In the genomic region with DNA sequence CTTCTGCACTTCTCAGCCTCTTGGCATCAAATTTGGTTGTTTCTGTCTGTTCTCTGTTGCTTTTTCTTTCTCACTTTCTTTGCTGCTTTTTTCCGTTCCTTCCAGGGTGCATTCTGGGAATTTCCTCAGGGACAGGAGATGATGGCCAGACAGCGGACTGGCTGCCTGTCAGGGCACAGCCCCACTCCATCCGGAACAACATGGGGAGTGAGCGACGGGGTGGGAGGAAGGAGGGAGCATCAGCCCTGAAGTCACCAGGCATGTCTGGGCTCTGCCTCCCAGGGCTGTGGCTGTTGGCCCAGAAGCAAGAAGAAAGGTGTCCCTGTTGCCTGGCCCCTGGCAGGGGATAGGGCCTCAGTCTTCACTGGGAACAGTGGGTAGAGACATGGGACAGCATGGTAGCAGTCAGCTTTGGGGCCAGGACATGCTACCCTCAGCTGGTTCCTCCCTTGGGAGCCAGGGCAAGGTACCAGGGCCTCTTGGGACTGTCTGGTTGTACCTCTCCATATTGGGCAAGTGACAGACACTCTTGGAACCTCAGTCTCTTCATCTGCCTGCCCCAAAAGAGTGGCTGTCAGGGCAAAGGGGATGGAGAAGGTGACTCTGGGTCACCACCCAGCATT, we compare ENCODE assay signal across 13 cellular contexts. TPM values are rescaled to one million over a fixed set of nuclear protein-coding genes. Genes with fewer than 3 reads are reported as not detected.
A peak's percentile ranks its signal among the peaks of the same experiment; 100 is the strongest.
DNase-seq lines count a peak whose midpoint lies in the region; ATAC-seq, FAIRE-seq and TF ChIP-seq lines count a peak whose summit lies in the region.
"Had no signal": no experiment of that assay in that cellular context is flagged by ENCODE, and none has a peak within 500 bp of the region (broad histone marks: within the 10 kb centered on the region; RNA-seq: fewer than 3 reads in every experiment).

No MANE protein-coding gene starts in this region.

- H3K9me3 ChIP-seq in WERI-Rb-1 (ENCODE audit: severe bottlenecking) (no peaks in the 10 kb centered on the region), gastrocnemius medialis (no peaks in the 10 kb centered on the region)

- intact Hi-C loops in gastrocnemius medialis (cut with DNase I; ENCODE audit: low total_unique reads) = loop anchor here (1.0 to 5.0 kb wide), 3 partner anchors 32 to 138 kb away; no protein-coding TSS in a partner anchor
- intact Hi-C loops in Calu3 (cut with micrococcal nuclease; ENCODE audit: unreplicated experiment) = loop anchor here (2.0 kb wide), 1 partner anchor 142 kb away; no protein-coding TSS in a partner anchor
- intact Hi-C loops in head of caudate nucleus (cut with DNase I) = loop anchor here (5.0 kb wide), 1 partner anchor 136 kb away; no protein-coding TSS in a partner anchor

- DNase-seq in GM12891 (ENCODE audit: insufficient read length, low spot score) (no peak), WERI-Rb-1 (no peak), foreskin keratinocyte (peak; percentile 42 to 60), gastrocnemius medialis (no peak), Calu3 (no peak), head of caudate nucleus (no peak)
- DNase-seq: GOT3 had no signal

- H3K27ac Mint-ChIP-seq in Calu3 (ENCODE audit: unreplicated experiment) = no peak overlapping the region

- TF ChIP-seq CTCF in WERI-Rb-1 (IDR thresholded peaks at IDR 0.05; ENCODE audit: low read depth, low read length) = no peak
- no peak for TF ChIP-seq CTCF in foreskin keratinocyte (conservative IDR thresholded peaks at IDR 0.05)
- TF ChIP-seq CTCF in gastrocnemius medialis (IDR thresholded peaks at IDR 0.05 in 4 of 5, conservative IDR thresholded peaks at IDR 0.05 in 1 of 5) = peak in 1 of 5 experiments; percentile 8
- TF ChIP-seq CTCF in Calu3 (IDR thresholded peaks at IDR 0.05; ENCODE audit: unreplicated experiment) = no peak

- H3K4me1 Mint-ChIP-seq in Calu3 (ENCODE audit: low read depth, unreplicated experiment) = peaks cover 12% of the 10 kb centered on the region

- H3K36me3 Mint-ChIP-seq in Calu3 (ENCODE audit: insufficient read depth, unreplicated experiment) = peaks cover 3% of the 10 kb centered on the region
- H3K36me3 Mint-ChIP-seq: activated naive CD4-positive, alpha-beta T cell treated with anti-CD3 and anti-CD28 coated beads, Interleukin-2, amount 50 U/mL, for 24 hours had no signal

- in situ Hi-C loops in gastrocnemius medialis (cut with MboI; ENCODE audit: low sequenced_read_pairs in 4 of 4) = loop anchor here in 2 of 4 donors (25.0 kb wide), 1 partner anchor 141 kb away; no protein-coding TSS in a partner anchor

- H3K4me3 ChIP-seq in WERI-Rb-1 (ENCODE audit: low read depth, low read length) (no peak overlapping the region), gastrocnemius medialis (no peak overlapping the region)

- no TSS peak for BruUV-seq in Calu3 (replicated peaks; lab: Mats Ljungman, UMichigan)

- H3K4me1 ChIP-seq in foreskin keratinocyte (peaks cover 13% of the 10 kb centered on the region), gastrocnemius medialis (peaks cover 18 to 24% of the 10 kb centered on the region in 2 donors)

- H3K4me3 Mint-ChIP-seq in Calu3 (ENCODE audit: low read depth, unreplicated experiment) = no peak overlapping the region

- no peaks in the 10 kb centered on the region for H3K9me3 Mint-ChIP-seq in Calu3 (ENCODE audit: low read depth, unreplicated experiment)
- H3K9me3 Mint-ChIP-seq: activated naive CD4-positive, alpha-beta T cell treated with anti-CD3 and anti-CD28 coated beads, Interleukin-2, amount 50 U/mL, for 24 hours had no signal

- H3K27ac ChIP-seq in WERI-Rb-1 (peak overlapping the region; percentile 26; the same call in 1 of the 2 replicates), foreskin keratinocyte (no peak overlapping the region), gastrocnemius medialis (peak overlapping the region in 3 of 4 donors; percentile 8 to 38 (median 37))

- H3K27me3 Mint-ChIP-seq in Calu3 (ENCODE audit: unreplicated experiment) = no peaks in the 10 kb centered on the region
- H3K27me3 Mint-ChIP-seq: activated naive CD4-positive, alpha-beta T cell treated with anti-CD3 and anti-CD28 coated beads, Interleukin-2, amount 50 U/mL, for 24 hours had no signal

- H3K27me3 ChIP-seq in WERI-Rb-1 (ENCODE audit: insufficient read depth, low read depth, severe bottlenecking) = no peaks in the 10 kb centered on the region
- H3K27me3 ChIP-seq in foreskin keratinocyte = no peaks in the 10 kb centered on the region
- H3K27me3 ChIP-seq in gastrocnemius medialis = no peaks in the 10 kb centered on the region

- H3K36me3 ChIP-seq in WERI-Rb-1 (peaks cover 53% of the 10 kb centered on the region), gastrocnemius medialis (no peaks in the 10 kb centered on the region)

- TF ChIP-seq POLR2A in GM12891 (IDR thresholded peaks at IDR 0.05; ENCODE audit: low read depth, low read length) (no peak), gastrocnemius medialis (IDR thresholded peaks at IDR 0.05) (no peak)

- CTCF ChIA-PET in Calu3 (lab: Charles Lee) = interaction anchor here (0.6 to 2.3 kb wide), 5 partner anchors 24 to 142 kb away, joined by 3 to 12 read pairs (median 8); a partner anchor contains a TSS

- FAIRE-seq in GM12891 (lab: Jason Lieb, UNC) = peak; percentile 54
- FAIRE-seq: endometrium, TTC549 had no signal

- ATAC-seq in foreskin keratinocyte (peak; percentile 35), gastrocnemius medialis (peak in 1 of 2 donors; percentile 16), GM21825 (IDR thresholded peaks at IDR 0.05; ENCODE audit: unreplicated experiment) (no peak), HG02571 (IDR thresholded peaks at IDR 0.05; ENCODE audit: unreplicated experiment) (no peak)

TF ChIP-seq in GM12891, 5 proteins besides CTCF, POLR2A, EP300 and RAD21:
- TF ChIP-seq PAX5 (IDR thresholded peaks at IDR 0.05; ENCODE audit: insufficient read depth, low read length, severe bottlenecking) = no peak
- TF ChIP-seq SPI1 (IDR thresholded peaks at IDR 0.05; ENCODE audit: low read depth, low read length) = no peak
- TF ChIP-seq POU2F2 (IDR thresholded peaks at IDR 0.05; ENCODE audit: low read depth, low read length) = no peak

RNA-seq across cellular contexts. Expression of a gene that starts 8.6 kb away (rescaled TPM):
- 3.9 TPM for polyA plus RNA-seq in GM12891 (2012; ENCODE audit: low read depth, missing spikeins)
- total RNA-seq in foreskin keratinocyte (28.8 and 31.5 TPM in 2 replicates), gastrocnemius medialis (1 to 10 TPM; 2.2 to 7.8 (median 3.8) TPM), Calu3 (2022) (1.2 and 2.1 TPM in 2 replicates)
- 29.1 and 31.7 TPM in 2 replicates for polyA plus RNA-seq in foreskin keratinocyte

RNA-seq across cellular contexts. Expression of a gene that starts 23.7 kb away (rescaled TPM):
- polyA plus RNA-seq in GM12891 (2012; ENCODE audit: low read depth, missing spikeins) = 1.0 TPM
- total RNA-seq in foreskin keratinocyte (2.8 and 3.1 TPM in 2 replicates), gastrocnemius medialis (10 to 100 TPM; 11.7 to 34.4 (median 18.7) TPM), Calu3 (2022) (16.4 and 18.5 TPM in 2 replicates)
- polyA plus RNA-seq in foreskin keratinocyte = 1.5 and 2.1 TPM in 2 replicates
- total RNA-seq: M059J had no signal

RNA-seq across cellular contexts. Expression of a gene that starts 56.0 kb away (rescaled TPM):
- polyA plus RNA-seq in GM12891 (2012; ENCODE audit: low read depth, missing spikeins) = 49.2 TPM
- 57.8 and 65.5 TPM in 2 replicates for total RNA-seq in foreskin keratinocyte
- polyA plus RNA-seq in foreskin keratinocyte = 76.5 and 80.1 TPM in 2 replicates
- 10 to 100 TPM; 42.7 to 79.0 (median 69.9) TPM for total RNA-seq in gastrocnemius medialis
- total RNA-seq in Calu3 (2022) = 41.2 and 42.9 TPM in 2 replicates

Comparison
In these comparisons a context has a peak if more than half of its experiments do, and no peak if none do; other contexts are left out.
1. DNase-seq: peak in foreskin keratinocyte (2 of 2); none in GM12891 (single experiment), WERI-Rb-1 (single experiment), gastrocnemius medialis (0 of 2), Calu3 (single experiment) and head of caudate nucleus (0 of 42).